Comparison of ENCODE assay signal across 1 cellular context in genomic region chr4:70901984-70902576, GRCh38.
TF ChIP-seq lines count a peak whose summit lies in the region.

MOB1B (plus strand) TSS chr4:70902369; CDS start chr4:70902537, 168 bp downstream.

TF ChIP-seq in HepG2, 621 proteins besides CTCF, POLR2A, EP300 and RAD21 (continued from another document and continues in another):
- peak; percentile 26; the same call in 1 of the 2 replicates for TF ChIP-seq FOXC1 (CRISPR knock-in tag; IDR thresholded peaks at IDR 0.05; ENCODE audit: borderline replicate concordance)
- no peak; the same call in 1 of the 2 replicates for TF ChIP-seq NCOA1 (CRISPR knock-in tag; IDR thresholded peaks at IDR 0.05)
- no peak for TF ChIP-seq ZNF224 (CRISPR knock-in tag; IDR thresholded peaks at IDR 0.05)
- TF ChIP-seq NFYB (CRISPR knock-in tag; IDR thresholded peaks at IDR 0.05), result no peak
- TF ChIP-seq LBX2 (CRISPR knock-in tag; IDR thresholded peaks at IDR 0.05; ENCODE audit: borderline replicate concordance), result peak; percentile 76; the same call in 1 of the 2 replicates
- TF ChIP-seq ZNF841 (CRISPR knock-in tag; IDR thresholded peaks at IDR 0.05; ENCODE audit: borderline replicate concordance), result no peak
- TF ChIP-seq ZNF574 (CRISPR knock-in tag; IDR thresholded peaks at IDR 0.05), result peak; percentile 64
- TF ChIP-seq ZFX (CRISPR knock-in tag; IDR thresholded peaks at IDR 0.05; ENCODE audit: low read depth), result peak; percentile 83
- no peak for TF ChIP-seq STAT5B (CRISPR knock-in tag; IDR thresholded peaks at IDR 0.05)
- no peak for TF ChIP-seq JUN (CRISPR knock-in tag; IDR thresholded peaks at IDR 0.05)
- TF ChIP-seq HOXA5 (CRISPR knock-in tag; IDR thresholded peaks at IDR 0.05), result no peak
- no peak for TF ChIP-seq MNT (IDR thresholded peaks at IDR 0.05)
- TF ChIP-seq GRHL1 (CRISPR knock-in tag; conservative IDR thresholded peaks at IDR 0.05), result no peak
- TF ChIP-seq RBAK (CRISPR knock-in tag; IDR thresholded peaks at IDR 0.05), result no peak
- no peak for TF ChIP-seq RAD51 (IDR thresholded peaks at IDR 0.05; ENCODE audit: borderline replicate concordance)
- TF ChIP-seq ATF7-NPFF (CRISPR knock-in tag; IDR thresholded peaks at IDR 0.05; ENCODE audit: low read depth), result no peak
- TF ChIP-seq PRDM10 (CRISPR knock-in tag; IDR thresholded peaks at IDR 0.05; ENCODE audit: low read depth), result peak; percentile 70; the same call in 1 of the 2 replicates
- TF ChIP-seq EHMT2 (IDR thresholded peaks at IDR 0.05; ENCODE audit: borderline replicate concordance, low read depth, low read length), result no peak
- TF ChIP-seq UBTF (CRISPR knock-in tag; IDR thresholded peaks at IDR 0.05), result peak; percentile 87; the same call in 1 of the 2 replicates
- TF ChIP-seq BRCA1 (CRISPR knock-in tag; IDR thresholded peaks at IDR 0.05), result 0 out of 2 replicates have a peak, but pooled peaks have one; percentile 68
- peak; percentile 45; the same call in 1 of the 2 replicates for TF ChIP-seq ZNF770 (CRISPR knock-in tag; IDR thresholded peaks at IDR 0.05)
- TF ChIP-seq ZNF704 (CRISPR knock-in tag; IDR thresholded peaks at IDR 0.05; ENCODE audit: borderline replicate concordance), result no peak
- 0 out of 2 replicates have a peak, but pooled peaks have one; percentile 25 for TF ChIP-seq MEF2D (CRISPR knock-in tag; IDR thresholded peaks at IDR 0.05)
- TF ChIP-seq MLXIP (CRISPR knock-in tag; IDR thresholded peaks at IDR 0.05; ENCODE audit: borderline replicate concordance), result 0 out of 2 replicates have a peak, but pooled peaks have one; percentile 68
- peak; percentile 20; the same call in 1 of the 2 replicates for TF ChIP-seq ESRRA (CRISPR knock-in tag; IDR thresholded peaks at IDR 0.05; ENCODE audit: low read depth)
- TF ChIP-seq NR2C2 (CRISPR knock-in tag; IDR thresholded peaks at IDR 0.05; ENCODE audit: borderline replicate concordance), result peak; percentile 57
- peak; percentile 19; the same call in 1 of the 2 replicates for TF ChIP-seq IRF2 (CRISPR knock-in tag; IDR thresholded peaks at IDR 0.05)
- TF ChIP-seq ZNF354B (CRISPR knock-in tag; IDR thresholded peaks at IDR 0.05), result no peak
- TF ChIP-seq ZNF33B (CRISPR knock-in tag; IDR thresholded peaks at IDR 0.05), result no peak
- no peak for TF ChIP-seq ZNF781 (CRISPR knock-in tag; IDR thresholded peaks at IDR 0.05; ENCODE audit: borderline replicate concordance, not compliant biosample characterization)
- peak; percentile 58; the same call in 1 of the 2 replicates for TF ChIP-seq TEAD2 (CRISPR knock-in tag; IDR thresholded peaks at IDR 0.05)
- TF ChIP-seq ZNF263 (CRISPR knock-in tag; IDR thresholded peaks at IDR 0.05), result 0 out of 2 replicates have a peak, but pooled peaks have one; percentile 37
- TF ChIP-seq EEA1 (CRISPR knock-in tag; IDR thresholded peaks at IDR 0.05; ENCODE audit: borderline replicate concordance), result peak; percentile 41; the same call in 1 of the 2 replicates
- peak; percentile 6; the same call in 1 of the 2 replicates for TF ChIP-seq ZNF746 (CRISPR knock-in tag; IDR thresholded peaks at IDR 0.05)
- TF ChIP-seq ZNF724P (CRISPR knock-in tag; IDR thresholded peaks at IDR 0.05; ENCODE audit: borderline replicate concordance), result no peak
- TF ChIP-seq ZNF652 (CRISPR knock-in tag; IDR thresholded peaks at IDR 0.05; ENCODE audit: borderline replicate concordance, low read depth), result no peak
- peak; percentile 60; the same call in 1 of the 2 replicates for TF ChIP-seq ZNF749 (CRISPR knock-in tag; IDR thresholded peaks at IDR 0.05; ENCODE audit: borderline replicate concordance)
- TF ChIP-seq PHF5A (CRISPR knock-in tag; IDR thresholded peaks at IDR 0.05; ENCODE audit: low read depth, unreplicated experiment), result no peak
- TF ChIP-seq NR2F6 (IDR thresholded peaks at IDR 0.05), result peak; percentile 52
- no peak; the same call in 1 of the 2 replicates for TF ChIP-seq NR2F6 (CRISPR knock-in tag; IDR thresholded peaks at IDR 0.05)
- no peak for TF ChIP-seq MAFG (CRISPR knock-in tag; IDR thresholded peaks at IDR 0.05)
- no peak for TF ChIP-seq FIP1L1 (IDR thresholded peaks at IDR 0.05; ENCODE audit: borderline replicate concordance, insufficient read depth, low read depth, low read length)
- no peak for TF ChIP-seq RELA (CRISPR knock-in tag; IDR thresholded peaks at IDR 0.05)
- TF ChIP-seq PAWR (CRISPR knock-in tag; IDR thresholded peaks at IDR 0.05; ENCODE audit: borderline replicate concordance), result no peak
- TF ChIP-seq ZNF737 (CRISPR knock-in tag; IDR thresholded peaks at IDR 0.05; ENCODE audit: borderline replicate concordance), result no peak
